Comparison of ENCODE assay signal across 27 cellular contexts in genomic region chr19:51091895-51092873, GRCh38. TPM values are rescaled to one million over a fixed set of nuclear protein-coding genes. Genes with fewer than 3 reads are reported as not detected.
DNase-seq lines count a peak whose midpoint lies in the region; ATAC-seq and TF ChIP-seq lines count a peak whose summit lies in the region.
"Had no signal": no experiment of that assay in that cellular context is flagged by ENCODE, and none has a peak within 500 bp of the region (broad histone marks: within the 10 kb centered on the region; RNA-seq: fewer than 3 reads in every experiment).

No MANE protein-coding gene starts in this region.

- no peak for TF ChIP-seq POLR2A in spleen (IDR thresholded peaks at IDR 0.05)

- WGBS in spleen, 5 donors, result 61 to 77% (median 70%) methylated on average over 16 of the region's 16 CpGs

- no peak for ATAC-seq in central memory CD8-positive, alpha-beta T cell (replicated peaks; ENCODE audit: extremely low read depth, poor library complexity, severe bottlenecking)
- no peak for ATAC-seq in GM19328 (IDR thresholded peaks at IDR 0.05; ENCODE audit: unreplicated experiment)
- ATAC-seq: GM12878 had no signal

- DNase-seq in NCI-H510A treated with DMSO at 0.1 percent for 48 hours (lab: John Stamatoyannopoulos, UW) (peak; percentile 2), NCI-H510A (lab: John Stamatoyannopoulos, UW) (no peak), LoVo (ENCODE audit: low spot score) (peak; percentile 45), spleen (peak; percentile 19), NCI-H1436 treated with DMSO at 0.1 percent for 48 hours (lab: John Stamatoyannopoulos, UW) (no peak)
- DNase-seq in central memory CD8-positive, alpha-beta T cell (ENCODE audit: low spot score in 2 of 2), result no peak
- DNase-seq in activated CD4-positive, alpha-beta memory T cell treated with anti-CD3 and anti-CD28 coated beads, Interleukin-2, amount 10 ng/mL, durations not matched to agents 7 days and 5 days, result no peak
- DNase-seq: activated CD4-positive, alpha-beta T cell treated with anti-CD3 and anti-CD28 coated beads, Interleukin-2, amount 50 U/mL, for 4 hours; activated gamma-delta T cell; adrenal gland; cortex of kidney; glutamatergic neuron; mesenchymal stem cell; MV-4-11; naive B cell; NCI-H2081 treated with DMSO at 0.1 percent for 48 hours; stimulated activated CD4-positive, alpha-beta T cell treated with anti-CD3 and anti-CD28 coated beads, Interleukin-12 subunit alpha, Interleukin-12 subunit beta, amount 100 ng/mL, for 4 hours; stimulated activated CD4-positive, alpha-beta T cell treated with anti-CD3 and anti-CD28 coated beads, Interleukin-4, amount 100 ng/mL, for 4 hours; transverse colon had no signal

- intact Hi-C loops in spleen (cut with DNase I; ENCODE audit: low total_unique reads), result no loop called here

- TF ChIP-seq CTCF in spleen (IDR thresholded peaks at IDR 0.05 in 8 of 11, conservative IDR thresholded peaks at IDR 0.05 in 3 of 11), result no peak

- H3K27ac Mint-ChIP-seq in central memory CD8-positive, alpha-beta T cell (ENCODE audit: low read depth), result peak overlapping the region; percentile 29
- H3K27ac Mint-ChIP-seq in activated CD4-positive, alpha-beta memory T cell treated with anti-CD3 and anti-CD28 coated beads, Interleukin-2, amount 10 ng/mL, durations not matched to agents 7 days and 5 days, result no peak overlapping the region

- no peaks in the 10 kb centered on the region for H3K9me3 ChIP-seq in spleen
- H3K9me3 ChIP-seq: adrenal gland; BLaER1 treated with 17β-estradiol and CSF1 and Interleukin-3, amounts not matched to agents 10 nM and 100 nM; right atrium auricular region; transverse colon had no signal

- POLR2A ChIA-PET in activated CD4-positive, alpha-beta memory T cell treated with anti-CD3 and anti-CD28 coated beads, Interleukin-2, amount 10 ng/mL, durations not matched to agents 7 days and 5 days (lab: Charles Lee), result no interaction called here

- peaks cover 0 to 13% (median 0%) of the 10 kb centered on the region in 6 donors for H3K36me3 ChIP-seq in spleen
- H3K36me3 ChIP-seq: adrenal gland, right atrium auricular region, transverse colon had no signal

- no peak overlapping the region for H3K4me3 ChIP-seq in spleen
- H3K4me3 ChIP-seq: adrenal gland; BLaER1 treated with 17β-estradiol and CSF1 and Interleukin-3, amounts not matched to agents 10 nM and 100 nM; GM12878; right atrium auricular region; transverse colon had no signal

- H3K4me3 Mint-ChIP-seq in central memory CD8-positive, alpha-beta T cell, result no peak overlapping the region
- H3K4me3 Mint-ChIP-seq in activated CD4-positive, alpha-beta memory T cell treated with anti-CD3 and anti-CD28 coated beads, Interleukin-2, amount 10 ng/mL, durations not matched to agents 7 days and 5 days, result no peak overlapping the region

- no peaks in the 10 kb centered on the region for H3K9me3 Mint-ChIP-seq in central memory CD8-positive, alpha-beta T cell
- H3K9me3 Mint-ChIP-seq in activated CD4-positive, alpha-beta memory T cell treated with anti-CD3 and anti-CD28 coated beads, Interleukin-2, amount 10 ng/mL, durations not matched to agents 7 days and 5 days, result no peaks in the 10 kb centered on the region
- H3K9me3 Mint-ChIP-seq: naive B cell had no signal

- H3K27me3 ChIP-seq in spleen (replicated peaks in 1 of 7), result no peaks in the 10 kb centered on the region
- H3K27me3 ChIP-seq: adrenal gland; BLaER1 treated with 17β-estradiol and CSF1 and Interleukin-3, amounts not matched to agents 10 nM and 100 nM; right atrium auricular region; transverse colon had no signal

- H3K36me3 Mint-ChIP-seq in central memory CD8-positive, alpha-beta T cell (ENCODE audit: insufficient read depth), result peaks cover 3% of the 10 kb centered on the region
- peaks cover 7% of the 10 kb centered on the region for H3K36me3 Mint-ChIP-seq in activated CD4-positive, alpha-beta memory T cell treated with anti-CD3 and anti-CD28 coated beads, Interleukin-2, amount 10 ng/mL, durations not matched to agents 7 days and 5 days (ENCODE audit: low read depth)

- H3K27ac ChIP-seq in spleen, result no peak overlapping the region
- H3K27ac ChIP-seq: adrenal gland; BLaER1 treated with 17β-estradiol and CSF1 and Interleukin-3, amounts not matched to agents 10 nM and 100 nM; KMS-11; right atrium auricular region; transverse colon had no signal

- CTCF ChIA-PET in activated CD4-positive, alpha-beta memory T cell treated with anti-CD3 and anti-CD28 coated beads, Interleukin-2, amount 10 ng/mL, durations not matched to agents 7 days and 5 days (lab: Charles Lee), result interaction anchor here (1.7 kb wide), 1 partner anchor 42 kb away, joined by 3 read pairs; no protein-coding TSS in a partner anchor

- H3K4me1 ChIP-seq in spleen, result peaks cover 0 to 15% (median 7%) of the 10 kb centered on the region in 6 donors
- H3K4me1 ChIP-seq: adrenal gland had no signal

- H3K27me3 Mint-ChIP-seq in central memory CD8-positive, alpha-beta T cell, result no peaks in the 10 kb centered on the region
- H3K27me3 Mint-ChIP-seq in activated CD4-positive, alpha-beta memory T cell treated with anti-CD3 and anti-CD28 coated beads, Interleukin-2, amount 10 ng/mL, durations not matched to agents 7 days and 5 days, result no peaks in the 10 kb centered on the region
- H3K27me3 Mint-ChIP-seq: naive B cell had no signal

- peaks cover 7% of the 10 kb centered on the region for H3K4me1 Mint-ChIP-seq in central memory CD8-positive, alpha-beta T cell
- peaks cover 7% of the 10 kb centered on the region for H3K4me1 Mint-ChIP-seq in activated CD4-positive, alpha-beta memory T cell treated with anti-CD3 and anti-CD28 coated beads, Interleukin-2, amount 10 ng/mL, durations not matched to agents 7 days and 5 days

RNA-seq across cellular contexts. Expression of gene KLK14, which starts 9.5 kb away (rescaled TPM):
- total RNA-seq in spleen, result under 1 TPM in 2 of 7 donors, not detected in 5; 0.44 to 0.63 TPM
- under 1 TPM; 0.12 to 0.33 (median 0.22) TPM for polyA plus RNA-seq in spleen
- total RNA-seq in activated CD4-positive, alpha-beta memory T cell treated with anti-CD3 and anti-CD28 coated beads, Interleukin-2, amount 10 ng/mL, durations not matched to agents 7 days and 5 days, result under 1 TPM in 1 of 2 experiments, not detected in 1; 0.20 TPM
- total RNA-seq: GM12878, HT1080, NCI-H460, omental fat pad had no signal
- polyA plus RNA-seq: GM12878 had no signal

RNA-seq across cellular contexts. Expression of gene CTU1, which starts 16.0 kb away (rescaled TPM):
- 1 to 10 TPM; 4.5 to 8.2 (median 6.5) TPM for total RNA-seq in spleen
- polyA plus RNA-seq in spleen, result 1 to 10 TPM; 1.1 to 4.0 (median 2.6) TPM
- total RNA-seq in activated CD4-positive, alpha-beta memory T cell treated with anti-CD3 and anti-CD28 coated beads, Interleukin-2, amount 10 ng/mL, durations not matched to agents 7 days and 5 days, result 1 to 10 TPM; 9.0 to 9.4 TPM

RNA-seq across cellular contexts. Expression of gene KLK13, which starts 27.3 kb away (rescaled TPM):
- total RNA-seq in spleen, result not detected
- polyA plus RNA-seq in spleen, result under 1 TPM in 1 of 3 donors, not detected in 2; 0.13 TPM
- not detected for total RNA-seq in activated CD4-positive, alpha-beta memory T cell treated with anti-CD3 and anti-CD28 coated beads, Interleukin-2, amount 10 ng/mL, durations not matched to agents 7 days and 5 days
- total RNA-seq: adrenal gland, GM12878, HT1080, NCI-H460, omental fat pad, right atrium auricular region had no signal
- polyA plus RNA-seq: GM12878 had no signal

RNA-seq across cellular contexts. Expression of gene SIGLEC9, which starts 32.5 kb away (rescaled TPM):
- 10 to 100 TPM; 26.9 to 81.3 (median 42.1) TPM for total RNA-seq in spleen
- polyA plus RNA-seq in spleen, result 10 to 100 TPM in 1 of 3 donors, 1 to 10 TPM in 2; 4.6 to 13.5 (median 5.7) TPM
- 1 to 10 TPM; 1.1 to 1.7 TPM for total RNA-seq in activated CD4-positive, alpha-beta memory T cell treated with anti-CD3 and anti-CD28 coated beads, Interleukin-2, amount 10 ng/mL, durations not matched to agents 7 days and 5 days
- total RNA-seq: GM12878, NCI-H460 had no signal

RNA-seq across cellular contexts. Expression of gene SIGLEC7, which starts 49.9 kb away (rescaled TPM):
- total RNA-seq in spleen, result 10 to 100 TPM; 23.1 to 59.9 (median 31.3) TPM
- 10 to 100 TPM in 2 of 3 donors, 1 to 10 TPM in 1; 6.8 to 16.5 (median 11.0) TPM for polyA plus RNA-seq in spleen
- total RNA-seq in activated CD4-positive, alpha-beta memory T cell treated with anti-CD3 and anti-CD28 coated beads, Interleukin-2, amount 10 ng/mL, durations not matched to agents 7 days and 5 days, result not detected
- total RNA-seq: GM12878, HT1080, NCI-H460 had no signal

Comparison
In these comparisons a context has a peak if more than half of its experiments do, and no peak if none do; other contexts are left out.
1. DNase-seq: peak in NCI-H510A treated with DMSO at 0.1 percent for 48 hours (single experiment), LoVo (single experiment) and spleen (single experiment); none in NCI-H510A (single experiment), central memory CD8-positive, alpha-beta T cell (0 of 2), activated CD4-positive, alpha-beta memory T cell treated with anti-CD3 and anti-CD28 coated beads, Interleukin-2, amount 10 ng/mL, durations not matched to agents 7 days and 5 days (single experiment) and NCI-H1436 treated with DMSO at 0.1 percent for 48 hours (single experiment).